Comparison of ENCODE assay signal across 16 cellular contexts in genomic region chr17:28878158-28878910, GRCh38. TPM values are rescaled to one million over a fixed set of nuclear protein-coding genes. Genes with fewer than 3 reads are reported as not detected.
DNase-seq lines count a peak whose midpoint lies in the region; ATAC-seq, FAIRE-seq and TF ChIP-seq lines count a peak whose summit lies in the region.
"Had no signal": no experiment of that assay in that cellular context is flagged by ENCODE, and none has a peak within 500 bp of the region (broad histone marks: within the 10 kb centered on the region; RNA-seq: fewer than 3 reads in every experiment).

No MANE protein-coding gene starts in this region.

- TF ChIP-seq EP300 in sigmoid colon (IDR thresholded peaks at IDR 0.05) = no peak

- H3K36me3 Mint-ChIP-seq in activated naive CD4-positive, alpha-beta T cell treated with anti-CD3 and anti-CD28 coated beads, Interleukin-2, amount 50 U/mL, for 24 hours = peaks cover 10% of the 10 kb centered on the region
- H3K36me3 Mint-ChIP-seq in central memory CD8-positive, alpha-beta T cell (ENCODE audit: insufficient read depth) = peaks cover 27% of the 10 kb centered on the region

- H3K27me3 ChIP-seq in sigmoid colon = no peaks in the 10 kb centered on the region
- H3K27me3 ChIP-seq: esophagus muscularis mucosa, gastrocnemius medialis, neural progenitor cell, vagina had no signal

- intact Hi-C loops in sigmoid colon (cut with DNase I) = no loop called here

- FAIRE-seq in RCC 7860 (lab: Jason Lieb, UNC) = no peak

- no peak for TF ChIP-seq POLR2A in sigmoid colon (IDR thresholded peaks at IDR 0.05)

- no peak for DNase-seq in activated naive CD4-positive, alpha-beta T cell treated with anti-CD3 and anti-CD28 coated beads, Interleukin-2, amount 50 U/mL, for 16 hours
- DNase-seq in RCC 7860 (ENCODE audit: low spot score) (peak; percentile 10), sigmoid colon (no peak)
- DNase-seq in central memory CD8-positive, alpha-beta T cell (ENCODE audit: low spot score in 2 of 2) = no peak
- DNase-seq in stimulated activated naive CD8-positive, alpha-beta T cell treated with anti-CD3 and anti-CD28 coated beads, Interleukin-15, amount 100 ng/mL, for 72 hours = no peak
- DNase-seq: activated CD4-positive, alpha-beta T cell treated with anti-CD3 and anti-CD28 coated beads for 1 hour; effector CD8-positive, alpha-beta T cell; gastrocnemius medialis; NCI-H1436 treated with DMSO at 0.1 percent for 48 hours had no signal

- no peaks in the 10 kb centered on the region for H3K9me3 ChIP-seq in sigmoid colon
- H3K9me3 ChIP-seq: esophagus muscularis mucosa, gastrocnemius medialis, prostate gland, vagina had no signal

- no peaks in the 10 kb centered on the region for H3K9me3 Mint-ChIP-seq in activated naive CD4-positive, alpha-beta T cell treated with anti-CD3 and anti-CD28 coated beads, Interleukin-2, amount 50 U/mL, for 24 hours
- H3K9me3 Mint-ChIP-seq in central memory CD8-positive, alpha-beta T cell = no peaks in the 10 kb centered on the region
- no peaks in the 10 kb centered on the region for H3K9me3 Mint-ChIP-seq in stimulated activated naive CD8-positive, alpha-beta T cell treated with anti-CD3 and anti-CD28 coated beads, Interleukin-15, amount 100 ng/mL, for 72 hours
- H3K9me3 Mint-ChIP-seq: neural progenitor cell had no signal

- H3K27ac Mint-ChIP-seq in activated naive CD4-positive, alpha-beta T cell treated with anti-CD3 and anti-CD28 coated beads, Interleukin-2, amount 50 U/mL, for 24 hours = peak overlapping the region; percentile 23
- peak overlapping the region; percentile 5 for H3K27ac Mint-ChIP-seq in central memory CD8-positive, alpha-beta T cell (ENCODE audit: low read depth)
- peak overlapping the region in 1 of 2 donors; percentile 67 for H3K27ac Mint-ChIP-seq in stimulated activated naive CD8-positive, alpha-beta T cell treated with anti-CD3 and anti-CD28 coated beads, Interleukin-15, amount 100 ng/mL, for 72 hours

- H3K36me3 ChIP-seq in sigmoid colon = peaks cover 31 to 54% (median 44%) of the 10 kb centered on the region in 4 donors
- H3K36me3 ChIP-seq: neural progenitor cell had no signal

- 88 to 91% methylated on average over 2 of the region's 2 CpGs for WGBS in sigmoid colon, 2 donors

- H3K27me3 Mint-ChIP-seq in activated naive CD4-positive, alpha-beta T cell treated with anti-CD3 and anti-CD28 coated beads, Interleukin-2, amount 50 U/mL, for 24 hours = no peaks in the 10 kb centered on the region
- H3K27me3 Mint-ChIP-seq in central memory CD8-positive, alpha-beta T cell = no peaks in the 10 kb centered on the region
- no peaks in the 10 kb centered on the region for H3K27me3 Mint-ChIP-seq in stimulated activated naive CD8-positive, alpha-beta T cell treated with anti-CD3 and anti-CD28 coated beads, Interleukin-15, amount 100 ng/mL, for 72 hours

- ATAC-seq in central memory CD8-positive, alpha-beta T cell (replicated peaks; ENCODE audit: extremely low read depth, poor library complexity, severe bottlenecking) = no peak
- ATAC-seq in stimulated activated naive CD8-positive, alpha-beta T cell treated with anti-CD3 and anti-CD28 coated beads, Interleukin-15, amount 100 ng/mL, for 72 hours = peak; percentile 62
- ATAC-seq in HG03521 (IDR thresholded peaks at IDR 0.05; ENCODE audit: unreplicated experiment) = no peak

- H3K4me3 Mint-ChIP-seq in activated naive CD4-positive, alpha-beta T cell treated with anti-CD3 and anti-CD28 coated beads, Interleukin-2, amount 50 U/mL, for 24 hours = no peak overlapping the region
- H3K4me3 Mint-ChIP-seq in central memory CD8-positive, alpha-beta T cell = no peak overlapping the region
- peak overlapping the region; percentile 2 to 65 for H3K4me3 Mint-ChIP-seq in stimulated activated naive CD8-positive, alpha-beta T cell treated with anti-CD3 and anti-CD28 coated beads, Interleukin-15, amount 100 ng/mL, for 72 hours
- H3K4me3 Mint-ChIP-seq: neural progenitor cell had no signal

- H3K27ac ChIP-seq in sigmoid colon = no peak overlapping the region
- H3K27ac ChIP-seq: esophagus muscularis mucosa, gastrocnemius medialis, neural progenitor cell, prostate gland, vagina had no signal

- peaks cover 20% of the 10 kb centered on the region for H3K4me1 Mint-ChIP-seq in activated naive CD4-positive, alpha-beta T cell treated with anti-CD3 and anti-CD28 coated beads, Interleukin-2, amount 50 U/mL, for 24 hours
- peaks cover 11% of the 10 kb centered on the region for H3K4me1 Mint-ChIP-seq in central memory CD8-positive, alpha-beta T cell
- H3K4me1 Mint-ChIP-seq in stimulated activated naive CD8-positive, alpha-beta T cell treated with anti-CD3 and anti-CD28 coated beads, Interleukin-15, amount 100 ng/mL, for 72 hours = peaks cover 43% of the 10 kb centered on the region

- no peaks in the 10 kb centered on the region for H3K4me1 ChIP-seq in sigmoid colon
- H3K4me1 ChIP-seq: esophagus muscularis mucosa, gastrocnemius medialis, neural progenitor cell, prostate gland, vagina had no signal

- H3K4me3 ChIP-seq in sigmoid colon = no peak overlapping the region
- H3K4me3 ChIP-seq: esophagus muscularis mucosa, gastrocnemius medialis, lung, neural progenitor cell, prostate gland, vagina had no signal

- no peak for TF ChIP-seq CTCF in sigmoid colon (IDR thresholded peaks at IDR 0.05)

RNA-seq across cellular contexts. Expression of gene FLOT2, which starts 19.2 kb away (rescaled TPM):
- 10 to 100 TPM; 38.5 to 72.5 (median 52.4) TPM for total RNA-seq in sigmoid colon
- polyA plus RNA-seq in sigmoid colon = 10 to 100 TPM; 27.3 to 91.8 (median 36.6) TPM

RNA-seq across cellular contexts. Expression of gene ERAL1, which starts 23.5 kb away (rescaled TPM):
- 10 to 100 TPM; 20.2 to 41.9 (median 30.3) TPM for total RNA-seq in sigmoid colon
- polyA plus RNA-seq in sigmoid colon = 10 to 100 TPM; 27.0 to 43.2 (median 41.7) TPM

RNA-seq across cellular contexts. Expression of gene DHRS13, which starts 24.5 kb away (rescaled TPM):
- 1 to 10 TPM; 3.2 to 8.4 (median 3.9) TPM for total RNA-seq in sigmoid colon
- 10 to 100 TPM in 1 of 3 donors, 1 to 10 TPM in 2; 2.1 to 15.0 (median 3.0) TPM for polyA plus RNA-seq in sigmoid colon

RNA-seq across cellular contexts. Expression of gene FAM222B, which starts 35.7 kb away (rescaled TPM):
- total RNA-seq in sigmoid colon = 10 to 100 TPM in 1 of 4 donors, 1 to 10 TPM in 3; 5.0 to 11.9 (median 7.2) TPM
- polyA plus RNA-seq in sigmoid colon = 10 to 100 TPM; 15.3 to 16.2 (median 15.6) TPM

Comparison
In these comparisons a context has a peak if more than half of its experiments do, and no peak if none do; other contexts are left out.
1. H3K4me3 Mint-ChIP-seq: peak in stimulated activated naive CD8-positive, alpha-beta T cell treated with anti-CD3 and anti-CD28 coated beads, Interleukin-15, amount 100 ng/mL, for 72 hours (2 of 2); none in activated naive CD4-positive, alpha-beta T cell treated with anti-CD3 and anti-CD28 coated beads, Interleukin-2, amount 50 U/mL, for 24 hours (single experiment) and central memory CD8-positive, alpha-beta T cell (single experiment).